1 cellular context compared by ENCODE assay signal in the genomic region with DNA sequence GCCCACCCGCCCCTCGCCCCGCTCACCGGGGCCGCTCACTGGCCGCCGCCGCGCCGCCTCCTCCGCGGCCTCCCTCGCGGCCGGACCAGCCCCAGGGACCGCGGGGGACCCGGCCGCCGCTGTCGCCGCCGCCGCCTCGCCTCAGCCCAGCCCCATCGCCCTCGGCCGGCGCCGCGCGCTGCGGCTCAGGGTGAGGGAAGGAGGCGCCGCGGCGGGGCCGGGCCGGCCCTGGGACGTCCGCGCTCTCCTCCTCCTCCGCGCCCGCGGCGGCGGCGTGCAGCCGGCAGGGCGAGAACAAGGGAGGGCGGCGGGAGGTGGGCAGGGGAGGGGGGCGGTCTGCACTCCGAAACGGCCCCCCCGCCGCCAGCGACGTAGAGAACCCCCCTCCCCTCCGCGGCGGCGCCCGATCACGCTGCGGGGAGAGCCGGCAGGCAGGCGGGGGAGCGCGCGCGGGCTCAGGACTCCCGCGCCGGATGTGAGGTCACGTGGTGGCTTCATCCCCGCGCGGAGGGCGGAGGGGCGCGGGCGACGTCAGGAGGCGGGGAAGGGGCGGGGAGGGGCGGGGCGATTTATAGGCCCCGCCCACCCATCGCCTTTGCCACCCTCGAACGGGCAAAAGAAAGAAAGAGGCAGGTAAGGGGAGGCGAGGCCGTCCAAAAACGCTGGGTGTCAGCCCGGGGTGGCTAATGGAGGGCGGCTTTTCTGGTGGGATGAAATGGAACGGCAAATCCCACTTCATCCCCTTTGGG.
TF ChIP-seq lines count a peak whose summit lies in the region.

Gene ATP13A3, minus strand, starts transcription at position 463 of the 749 bp plus-strand sequence. CDS start 24,812 bp downstream, outside the sequence.

TF ChIP-seq in GM12878, 131 proteins besides CTCF, POLR2A, EP300 and RAD21 (continued from another document):
- TF ChIP-seq USF1 (IDR thresholded peaks at IDR 0.05; ENCODE audit: borderline replicate concordance, extremely low read length, insufficient read depth, low read depth, low read length) (peak; percentile 90), CHD2 (IDR thresholded peaks at IDR 0.05; ENCODE audit: borderline replicate concordance, low read depth, low read length) (no peak), ATF7 (IDR thresholded peaks at IDR 0.05; ENCODE audit: low read depth) (no peak), SMAD5 (IDR thresholded peaks at IDR 0.05; ENCODE audit: low read depth) (0 out of 2 replicates have a peak, but pooled peaks have one; percentile 11), RAD51 (IDR thresholded peaks at IDR 0.05) (peak; percentile 59; the same call in 1 of the 2 replicates), PAX5 (IDR thresholded peaks at IDR 0.05; ENCODE audit: borderline replicate concordance, low read depth, low read length) (0 out of 2 replicates have a peak, but pooled peaks have one; percentile 8), SRF (IDR thresholded peaks at IDR 0.05; ENCODE audit: low read depth in 2 of 2, low read length in 2 of 2) (0 out of 4 replicates have a peak, but pooled peaks of 1 of the 2 experiments have one; percentile 32), IKZF1 (conservative IDR thresholded peaks at IDR 0.05) (no peak), BHLHE40 (IDR thresholded peaks at IDR 0.05; ENCODE audit: borderline replicate concordance in 1 of 2, low read depth in 2 of 2, low read length in 1 of 2) (peak; percentile 61 to 84; a peak in 3 of 4 replicates), CREM (IDR thresholded peaks at IDR 0.05; ENCODE audit: low read depth) (peak; percentile 53; the same call in 1 of the 2 replicates), BACH1 (IDR thresholded peaks at IDR 0.05; ENCODE audit: borderline replicate concordance) (peak; percentile 39; the same call in 1 of the 2 replicates), POU2F2 (IDR thresholded peaks at IDR 0.05; ENCODE audit: borderline replicate concordance, low read depth, low read length) (peak; percentile 67; the same call in 1 of the 3 replicates), TCF12 (IDR thresholded peaks at IDR 0.05; ENCODE audit: low read depth, low read length) (0 out of 2 replicates have a peak, but pooled peaks have one; percentile 35), ZSCAN29 (IDR thresholded peaks at IDR 0.05) (no peak), EGR1 (IDR thresholded peaks at IDR 0.05; ENCODE audit: borderline replicate concordance in 1 of 2, low read depth in 2 of 2, low read length in 2 of 2) (peak in 1 of 2 experiments; percentile 56; a peak in 2 of 3 replicates)
- TF ChIP-seq, protein P1, sequence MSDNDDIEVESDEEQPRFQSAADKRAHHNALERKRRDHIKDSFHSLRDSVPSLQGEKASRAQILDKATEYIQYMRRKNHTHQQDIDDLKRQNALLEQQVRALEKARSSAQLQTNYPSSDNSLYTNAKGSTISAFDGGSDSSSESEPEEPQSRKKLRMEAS (IDR thresholded peaks at IDR 0.05; ENCODE audit: low read depth, low read length), result peak; percentile 77; the same call in 1 of the 2 replicates
- TF ChIP-seq, protein P2, sequence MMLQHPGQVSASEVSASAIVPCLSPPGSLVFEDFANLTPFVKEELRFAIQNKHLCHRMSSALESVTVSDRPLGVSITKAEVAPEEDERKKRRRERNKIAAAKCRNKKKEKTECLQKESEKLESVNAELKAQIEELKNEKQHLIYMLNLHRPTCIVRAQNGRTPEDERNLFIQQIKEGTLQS (IDR thresholded peaks at IDR 0.05; ENCODE audit: borderline replicate concordance, extremely low read depth, low read depth, low read length), result peak; percentile 51; the same call in 1 of the 2 replicates
- TF ChIP-seq, protein P3, sequence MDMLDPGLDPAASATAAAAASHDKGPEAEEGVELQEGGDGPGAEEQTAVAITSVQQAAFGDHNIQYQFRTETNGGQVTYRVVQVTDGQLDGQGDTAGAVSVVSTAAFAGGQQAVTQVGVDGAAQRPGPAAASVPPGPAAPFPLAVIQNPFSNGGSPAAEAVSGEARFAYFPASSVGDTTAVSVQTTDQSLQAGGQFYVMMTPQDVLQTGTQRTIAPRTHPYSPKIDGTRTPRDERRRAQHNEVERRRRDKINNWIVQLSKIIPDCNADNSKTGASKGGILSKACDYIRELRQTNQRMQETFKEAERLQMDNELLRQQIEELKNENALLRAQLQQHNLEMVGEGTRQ (IDR thresholded peaks at IDR 0.05; ENCODE audit: borderline replicate concordance, low read depth, low read length), result peak; percentile 53
